ENCODE assay signal across 17 cellular contexts in genomic region chr16:35365675-35366074, GRCh38.
"Had no signal": no experiment of that assay in that cellular context is flagged by ENCODE, and none has a peak within 500 bp of the region (broad histone marks: within the 10 kb centered on the region; RNA-seq: fewer than 3 reads in every experiment).

No MANE protein-coding gene starts in this region.

- H3K9me3 ChIP-seq: body of pancreas, colonic mucosa, gastroesophageal sphincter, prostate gland, right atrium auricular region, uterus had no signal

- H3K4me1 ChIP-seq: body of pancreas, colonic mucosa, gastroesophageal sphincter, prostate gland, right atrium auricular region, tibial nerve, uterus had no signal

- H3K36me3 ChIP-seq: colonic mucosa, gastroesophageal sphincter, prostate gland, right atrium auricular region, tibial nerve, uterus had no signal

- H3K27ac ChIP-seq: body of pancreas, colonic mucosa, gastroesophageal sphincter, prostate gland, right atrium auricular region, tibial nerve, uterus had no signal

- H3K27me3 ChIP-seq: body of pancreas, colonic mucosa, gastroesophageal sphincter, right atrium auricular region, tibial nerve, uterus had no signal

- H3K4me3 Mint-ChIP-seq: activated CD8-positive, alpha-beta T cell treated with anti-CD3 and anti-CD28 coated beads for 36 hours; activated naive CD4-positive, alpha-beta T cell treated with anti-CD3 and anti-CD28 coated beads for 36 hours; naive thymus-derived CD8-positive, alpha-beta T cell had no signal

- H3K4me1 Mint-ChIP-seq: naive thymus-derived CD8-positive, alpha-beta T cell had no signal

- H3K27me3 Mint-ChIP-seq: activated CD8-positive, alpha-beta T cell treated with anti-CD3 and anti-CD28 coated beads for 36 hours; naive thymus-derived CD8-positive, alpha-beta T cell had no signal

- ATAC-seq: activated CD8-positive, alpha-beta T cell treated with anti-CD3 and anti-CD28 coated beads for 36 hours; body of pancreas; gastroesophageal sphincter; naive thymus-derived CD8-positive, alpha-beta T cell; stimulated activated naive CD8-positive, alpha-beta T cell treated with anti-CD3 and anti-CD28 coated beads, Interleukin-15, Interleukin-2, amounts not matched to agents 100 U/mL and 50 U/mL, for 24 hours had no signal

- DNase-seq: activated CD4-positive, alpha-beta T cell treated with anti-CD3 and anti-CD28 coated beads for 48 hours; activated CD4-positive, CD25-positive, alpha-beta regulatory T cell; activated CD8-positive, alpha-beta T cell treated with anti-CD3 and anti-CD28 coated beads for 36 hours; activated naive CD4-positive, alpha-beta T cell treated with anti-CD3 and anti-CD28 coated beads for 36 hours; activated T-cell treated with anti-CD3 and anti-CD28 coated beads, Interleukin-2, amount 50 U/mL, for 1 hour; body of pancreas; central memory CD4-positive, alpha-beta T cell; colonic mucosa; mesendoderm; naive thymus-derived CD8-positive, alpha-beta T cell; stimulated activated naive CD8-positive, alpha-beta T cell treated with anti-CD3 and anti-CD28 coated beads, Interleukin-15, Interleukin-2, amounts not matched to agents 100 U/mL and 50 U/mL, for 24 hours; substantia nigra; uterus had no signal

- H3K4me3 ChIP-seq: body of pancreas, colonic mucosa, gastroesophageal sphincter, prostate gland, right atrium auricular region, tibial nerve, uterus had no signal

- H3K27ac Mint-ChIP-seq: activated CD8-positive, alpha-beta T cell treated with anti-CD3 and anti-CD28 coated beads for 36 hours; activated naive CD4-positive, alpha-beta T cell treated with anti-CD3 and anti-CD28 coated beads for 36 hours; naive thymus-derived CD8-positive, alpha-beta T cell had no signal
